ENCODE assay signal across 29 cellular contexts in genomic region chr7:150935149-150935548, GRCh38. TPM values are rescaled to one million over a fixed set of nuclear protein-coding genes. Genes with fewer than 3 reads are reported as not detected.
"Had no signal": no experiment of that assay in that cellular context is flagged by ENCODE, and none has a peak within 500 bp of the region (broad histone marks: within the 10 kb centered on the region; RNA-seq: fewer than 3 reads in every experiment).

No MANE protein-coding gene starts in this region.

- DNase-seq: colonic mucosa; effector memory CD4-positive, alpha-beta T cell; foreskin keratinocyte; heart left ventricle; kidney glomerular epithelial cell; left ventricle myocardium superior; mesenchymal stem cell; midbrain; naive thymus-derived CD8-positive, alpha-beta T cell; nephron progenitor cell; nucleus accumbens; right cardiac atrium; spleen; stimulated activated CD4-positive, alpha-beta T cell treated with anti-CD3 and anti-CD28 coated beads, Interleukin-4, amount 100 ng/mL, for 4 hours; stimulated activated naive CD8-positive, alpha-beta T cell treated with anti-CD3 and anti-CD28 coated beads, Interleukin-15, Interleukin-2, amounts not matched to agents 100 U/mL and 50 U/mL, for 24 hours; testis; tibial artery; upper lobe of left lung; uterus had no signal

- H3K9me3 Mint-ChIP-seq: dendritic cell treated with granulocyte-macrophage colony-stimulating factor and Interleukin-4, amounts not matched to agents 40 ng/mL and 50 ng/mL, for 4 days; naive thymus-derived CD8-positive, alpha-beta T cell; nephron progenitor cell; stimulated activated memory B cell treated with anti-CD40 and anti-IgM and Interleukin-4, amounts not matched to agents 10 μg/mL and 1 μg/mL and 100 μg/mL, for 72 hours had no signal

- H3K36me3 ChIP-seq: colonic mucosa, esophagus muscularis mucosa, gastroesophageal sphincter, heart left ventricle, spleen, tibial artery, upper lobe of left lung, uterus had no signal

- H3K4me3 ChIP-seq: colonic mucosa, esophagus muscularis mucosa, gastroesophageal sphincter, heart left ventricle, hepatocyte, psoas muscle, skin epidermis, spleen, testis, tibial artery, upper lobe of left lung, uterus had no signal

- H3K4me3 Mint-ChIP-seq: dendritic cell treated with granulocyte-macrophage colony-stimulating factor and Interleukin-4, amounts not matched to agents 40 ng/mL and 50 ng/mL, for 4 days; naive thymus-derived CD8-positive, alpha-beta T cell; nephron progenitor cell; stimulated activated memory B cell treated with anti-CD40 and anti-IgM and Interleukin-4, amounts not matched to agents 10 μg/mL and 1 μg/mL and 100 μg/mL, for 72 hours had no signal

- H3K36me3 Mint-ChIP-seq: naive thymus-derived CD8-positive, alpha-beta T cell; stimulated activated memory B cell treated with anti-CD40 and anti-IgM and Interleukin-4, amounts not matched to agents 10 μg/mL and 1 μg/mL and 100 μg/mL, for 72 hours had no signal

- H3K27ac Mint-ChIP-seq: dendritic cell treated with granulocyte-macrophage colony-stimulating factor and Interleukin-4, amounts not matched to agents 40 ng/mL and 50 ng/mL, for 4 days; naive thymus-derived CD8-positive, alpha-beta T cell; nephron progenitor cell; stimulated activated memory B cell treated with anti-CD40 and anti-IgM and Interleukin-4, amounts not matched to agents 10 μg/mL and 1 μg/mL and 100 μg/mL, for 72 hours had no signal

- H3K27me3 Mint-ChIP-seq: naive thymus-derived CD8-positive, alpha-beta T cell had no signal

- H3K4me1 ChIP-seq: colonic mucosa, psoas muscle had no signal

- H3K9me3 ChIP-seq: colonic mucosa, esophagus muscularis mucosa, gastroesophageal sphincter, heart left ventricle, psoas muscle, spleen, testis, tibial artery, upper lobe of left lung, uterus had no signal

- ATAC-seq: foreskin keratinocyte; gastroesophageal sphincter; heart left ventricle; left ventricle myocardium superior; naive thymus-derived CD8-positive, alpha-beta T cell; psoas muscle; right cardiac atrium; stimulated activated memory B cell treated with anti-CD40 and anti-IgM and Interleukin-4, amounts not matched to agents 10 μg/mL and 1 μg/mL and 100 μg/mL, for 72 hours; stimulated activated naive CD8-positive, alpha-beta T cell treated with anti-CD3 and anti-CD28 coated beads, Interleukin-15, Interleukin-2, amounts not matched to agents 100 U/mL and 50 U/mL, for 24 hours had no signal

- H3K27ac ChIP-seq: colonic mucosa, esophagus muscularis mucosa, foreskin keratinocyte, gastroesophageal sphincter, heart left ventricle, hepatocyte, psoas muscle, skin epidermis, spleen, testis, tibial artery, upper lobe of left lung, uterus had no signal

- H3K27me3 ChIP-seq: colonic mucosa, esophagus muscularis mucosa, testis, upper lobe of left lung, uterus had no signal

RNA-seq across cellular contexts. Expression of gene KCNH2, which starts 43.0 kb away (rescaled TPM):
- total RNA-seq: foreskin keratinocyte, lung microvascular endothelial cell, osteocyte had no signal
- polyA plus RNA-seq: foreskin keratinocyte had no signal

RNA-seq across cellular contexts. Expression of gene NOS3, which starts 55.7 kb away (rescaled TPM):
- total RNA-seq: chondrocyte had no signal
